ENCODE assay signal across 15 cellular contexts in genomic region chr21:45256021-45256911, GRCh38. TPM values are rescaled to one million over a fixed set of nuclear protein-coding genes. Genes with fewer than 3 reads are reported as not detected.
DNase-seq lines count a peak whose midpoint lies in the region; ATAC-seq, FAIRE-seq and TF ChIP-seq lines count a peak whose summit lies in the region.
"Had no signal": no experiment of that assay in that cellular context is flagged by ENCODE, and none has a peak within 500 bp of the region (broad histone marks: within the 10 kb centered on the region; RNA-seq: fewer than 3 reads in every experiment).

No MANE protein-coding gene starts in this region.

- H3K27me3 ChIP-seq in OCI-LY1 (ENCODE audit: insufficient read depth, low read length) (no peaks in the 10 kb centered on the region), smooth muscle cell (ENCODE audit: low read depth) (no peaks in the 10 kb centered on the region)
- H3K27me3 ChIP-seq: adrenal gland had no signal

- ATAC-seq in activated naive CD4-positive, alpha-beta T cell treated with anti-CD3 and anti-CD28 coated beads, Interleukin-2, amount 50 U/mL, for 72 hours: peak; percentile 19 to 21
- no peak for ATAC-seq in GM18858 (IDR thresholded peaks at IDR 0.05; ENCODE audit: unreplicated experiment)

- no peaks in the 10 kb centered on the region for H3K36me3 Mint-ChIP-seq in activated naive CD4-positive, alpha-beta T cell treated with anti-CD3 and anti-CD28 coated beads, Interleukin-2, amount 50 U/mL, for 72 hours
- H3K36me3 Mint-ChIP-seq in activated naive CD4-positive, alpha-beta T cell treated with anti-CD3 and anti-CD28 coated beads for 36 hours (ENCODE audit: low read depth): no peaks in the 10 kb centered on the region
- H3K36me3 Mint-ChIP-seq in glutamatergic neuron (ENCODE audit: unreplicated experiment): no peaks in the 10 kb centered on the region

- 92% methylated on average over 31 of the region's 31 CpGs for WGBS in smooth muscle cell (ENCODE audit: low lambda C conversion rate)

- H3K9ac ChIP-seq in OCI-LY1 (ENCODE audit: low read length) (no peak overlapping the region), smooth muscle cell (ENCODE audit: low read depth) (no peak overlapping the region)

- peaks cover 9% of the 10 kb centered on the region for H3K27me3 Mint-ChIP-seq in activated naive CD4-positive, alpha-beta T cell treated with anti-CD3 and anti-CD28 coated beads for 36 hours (ENCODE audit: low read depth)
- peaks cover 4% of the 10 kb centered on the region for H3K27me3 Mint-ChIP-seq in glutamatergic neuron (ENCODE audit: unreplicated experiment)

- DNase-seq in activated naive CD4-positive, alpha-beta T cell treated with anti-CD3 and anti-CD28 coated beads, Interleukin-2, amount 50 U/mL, for 72 hours (ENCODE audit: low spot score in 2 of 2): no peak
- DNase-seq in activated naive CD4-positive, alpha-beta T cell treated with anti-CD3 and anti-CD28 coated beads for 36 hours: no peak
- peak; percentile 46 for DNase-seq in glutamatergic neuron
- no peak for DNase-seq in smooth muscle cell (lab: John Stamatoyannopoulos, UW; ENCODE audit: unreplicated experiment)
- no peak for DNase-seq in NCI-H1436 (lab: John Stamatoyannopoulos, UW)
- no peak for DNase-seq in GM12892 (ENCODE audit: insufficient read length)
- DNase-seq: ACHN, activated T-cell treated with anti-CD3 and anti-CD28 coated beads for 4 hours, cortex of kidney, SIG-M5 had no signal

- H4K20me1 ChIP-seq in OCI-LY1 (ENCODE audit: insufficient read depth, low read length) (no peaks in the 10 kb centered on the region), smooth muscle cell (ENCODE audit: low read depth) (no peaks in the 10 kb centered on the region)

- H2AFZ ChIP-seq in OCI-LY1 (ENCODE audit: low read length) (no peak overlapping the region), smooth muscle cell (ENCODE audit: low read depth) (no peak overlapping the region)

- H3K36me3 ChIP-seq in OCI-LY1 (ENCODE audit: insufficient read depth, low read length): no peaks in the 10 kb centered on the region
- H3K36me3 ChIP-seq in smooth muscle cell (ENCODE audit: low read depth): no peaks in the 10 kb centered on the region
- H3K36me3 ChIP-seq: adrenal gland, pancreas, tibial artery had no signal

- no peak overlapping the region for H3K4me3 Mint-ChIP-seq in activated naive CD4-positive, alpha-beta T cell treated with anti-CD3 and anti-CD28 coated beads for 36 hours
- no peak overlapping the region for H3K4me3 Mint-ChIP-seq in glutamatergic neuron (ENCODE audit: unreplicated experiment)

- H3K9me2 ChIP-seq in OCI-LY1 (ENCODE audit: low read depth, low read length): no peaks in the 10 kb centered on the region

- H3K79me2 ChIP-seq in OCI-LY1 (ENCODE audit: insufficient read depth, low read length) (no peaks in the 10 kb centered on the region), smooth muscle cell (ENCODE audit: low read depth) (no peaks in the 10 kb centered on the region)

- H3K27ac ChIP-seq in OCI-LY1 (ENCODE audit: low read depth, low read length, poor library complexity, severe bottlenecking): no peak overlapping the region
- peak overlapping the region; percentile 41 for H3K27ac ChIP-seq in smooth muscle cell (ENCODE audit: low read depth)
- H3K27ac ChIP-seq: adrenal gland, pancreas, tibial artery had no signal

- H3K9me3 Mint-ChIP-seq in activated naive CD4-positive, alpha-beta T cell treated with anti-CD3 and anti-CD28 coated beads, Interleukin-2, amount 50 U/mL, for 72 hours: no peaks in the 10 kb centered on the region
- no peaks in the 10 kb centered on the region for H3K9me3 Mint-ChIP-seq in activated naive CD4-positive, alpha-beta T cell treated with anti-CD3 and anti-CD28 coated beads for 36 hours
- peaks cover 3% of the 10 kb centered on the region for H3K9me3 Mint-ChIP-seq in glutamatergic neuron (ENCODE audit: unreplicated experiment)

- intact Hi-C loops in activated naive CD4-positive, alpha-beta T cell treated with anti-CD3 and anti-CD28 coated beads for 36 hours (cut with micrococcal nuclease): no loop called here

- H3K4me3 ChIP-seq in OCI-LY1 (ENCODE audit: low read depth, low read length, poor library complexity, severe bottlenecking) (no peak overlapping the region), smooth muscle cell (no peak overlapping the region)
- H3K4me3 ChIP-seq: adrenal gland, pancreas, tibial artery had no signal

- H3K27ac Mint-ChIP-seq in activated naive CD4-positive, alpha-beta T cell treated with anti-CD3 and anti-CD28 coated beads, Interleukin-2, amount 50 U/mL, for 72 hours: no peak overlapping the region
- no peak overlapping the region for H3K27ac Mint-ChIP-seq in activated naive CD4-positive, alpha-beta T cell treated with anti-CD3 and anti-CD28 coated beads for 36 hours
- no peak overlapping the region for H3K27ac Mint-ChIP-seq in glutamatergic neuron (ENCODE audit: unreplicated experiment)

- H3K9me3 ChIP-seq in OCI-LY1 (ENCODE audit: low read length) (no peaks in the 10 kb centered on the region), smooth muscle cell (replicated peaks; ENCODE audit: low read depth) (no peaks in the 10 kb centered on the region)
- H3K9me3 ChIP-seq: adrenal gland, pancreas, tibial artery had no signal

- peaks cover 9% of the 10 kb centered on the region for H3K4me1 Mint-ChIP-seq in activated naive CD4-positive, alpha-beta T cell treated with anti-CD3 and anti-CD28 coated beads for 36 hours (ENCODE audit: low read depth)
- H3K4me1 Mint-ChIP-seq in glutamatergic neuron (ENCODE audit: low read depth, unreplicated experiment): peaks cover 2% of the 10 kb centered on the region

- H3K4me2 ChIP-seq in OCI-LY1 (ENCODE audit: low read length): peak overlapping the region; percentile 59; the same call in 1 of the 2 replicates
- peak overlapping the region; percentile 49 for H3K4me2 ChIP-seq in smooth muscle cell

- no peak for FAIRE-seq in GM12892 (lab: Jason Lieb, UNC)
- FAIRE-seq: pancreas had no signal

- H3F3A ChIP-seq in OCI-LY1 (ENCODE audit: insufficient read depth, low read length) (no peaks in the 10 kb centered on the region), smooth muscle cell (ENCODE audit: low read depth) (peaks cover 4% of the 10 kb centered on the region)

- TF ChIP-seq POLR2A in GM12892 (IDR thresholded peaks at IDR 0.05; ENCODE audit: low read depth, low read length): no peak

- CTCF ChIA-PET in activated naive CD4-positive, alpha-beta T cell treated with anti-CD3 and anti-CD28 coated beads for 36 hours (lab: Charles Lee): no interaction called here

- peaks cover 14% of the 10 kb centered on the region for H3K4me1 ChIP-seq in OCI-LY1 (ENCODE audit: insufficient read depth, low read length, severe bottlenecking)
- H3K4me1 ChIP-seq in smooth muscle cell (ENCODE audit: low read depth): peaks cover 10% of the 10 kb centered on the region
- H3K4me1 ChIP-seq: adrenal gland, pancreas had no signal

- TF ChIP-seq CTCF in OCI-LY1 (IDR thresholded peaks at IDR 0.05; ENCODE audit: low read length): no peak
- no peak for TF ChIP-seq CTCF in glutamatergic neuron (IDR thresholded peaks at IDR 0.05; ENCODE audit: partially characterized antibody, unreplicated experiment)
- TF ChIP-seq CTCF in smooth muscle cell (IDR thresholded peaks at IDR 0.05; ENCODE audit: borderline replicate concordance, insufficient read depth, poor library complexity, severe bottlenecking): no peak

RNA-seq across cellular contexts. Expression of gene POFUT2, which starts 31.4 kb away (rescaled TPM):
- 10 to 100 TPM; 11.3 to 16.0 TPM for total RNA-seq in activated naive CD4-positive, alpha-beta T cell treated with anti-CD3 and anti-CD28 coated beads, Interleukin-2, amount 50 U/mL, for 72 hours
- 10 to 100 TPM; 14.4 to 15.9 TPM for total RNA-seq in activated naive CD4-positive, alpha-beta T cell treated with anti-CD3 and anti-CD28 coated beads for 36 hours
- total RNA-seq in glutamatergic neuron (ENCODE audit: unreplicated experiment): 31.9 TPM
- 32.1 and 58.3 TPM in 2 replicates for total RNA-seq in smooth muscle cell
- polyA plus RNA-seq in smooth muscle cell: 69.6 and 70.0 TPM in 2 replicates
- 8.8 TPM for polyA plus RNA-seq in GM12892 (2012; ENCODE audit: missing spikeins)
